In genomic region chr12:99390707-99391106, GRCh38 we compare ENCODE assay signal across 9 cellular contexts.
DNase-seq lines count a peak whose midpoint lies in the region; ATAC-seq and TF ChIP-seq lines count a peak whose summit lies in the region.
"Had no signal": no experiment of that assay in that cellular context is flagged by ENCODE, and none has a peak within 500 bp of the region (broad histone marks: within the 10 kb centered on the region; RNA-seq: fewer than 3 reads in every experiment).

No MANE protein-coding gene starts in this region.

- TF ChIP-seq POLR2A in IMR-90 (IDR thresholded peaks at IDR 0.05; ENCODE audit: low read depth, low read length) = no peak

- no peaks in the 10 kb centered on the region for H3K36me3 ChIP-seq in IMR-90 (ENCODE audit: control insufficient read depth, insufficient read depth, low read length)
- no peaks in the 10 kb centered on the region for H3K36me3 ChIP-seq in mammary epithelial cell (ENCODE audit: insufficient read depth, low read length)

- DNase-seq in NCI-H748 (lab: John Stamatoyannopoulos, UW; ENCODE audit: unreplicated experiment) = peak; percentile 6
- no peak for DNase-seq in NCI-H748 treated with DMSO at 0.1 percent for 48 hours (lab: John Stamatoyannopoulos, UW)
- no peak for DNase-seq in IMR-90
- DNase-seq in mammary epithelial cell = no peak
- no peak for DNase-seq in retinal pigment epithelial cell (ENCODE audit: low read depth)
- no peak for DNase-seq in HPDE6-E6E7 (ENCODE audit: extremely low spot score)
- DNase-seq in DMS153 treated with DMSO at 0.1 percent for 48 hours (lab: John Stamatoyannopoulos, UW; ENCODE audit: unreplicated experiment) = no peak
- DNase-seq: naive B cell had no signal

- no peaks in the 10 kb centered on the region for H3K79me1 ChIP-seq in IMR-90 (ENCODE audit: low read depth in 1 of 2, low read length in 2 of 2)

- H4K20me1 ChIP-seq in IMR-90 (ENCODE audit: insufficient read depth, low read length) (no peaks in the 10 kb centered on the region), mammary epithelial cell (ENCODE audit: insufficient read depth, low read length) (no peaks in the 10 kb centered on the region)

- CTCF ChIA-PET in IMR-90 (lab: Yijun Ruan, JAX) (interaction anchor here (0.8 kb wide), 1 partner anchor 25 kb away, joined by 3 read pairs; no protein-coding TSS in a partner anchor), mammary epithelial cell (lab: Charles Lee; ENCODE audit: low non-redundant PET) (no interaction called here)

- H3K4ac ChIP-seq in IMR-90 (ENCODE audit: low read depth, low read length) = no peak overlapping the region

- H4K91ac ChIP-seq in IMR-90 (ENCODE audit: insufficient read depth, low read depth, low read length) = no peak overlapping the region

- H2BK15ac ChIP-seq in IMR-90 (ENCODE audit: low read depth, low read length) = no peak overlapping the region

- H2BK20ac ChIP-seq in IMR-90 (ENCODE audit: low read depth, low read length) = no peak overlapping the region

- H3K4me1 ChIP-seq in IMR-90 (ENCODE audit: control insufficient read depth, insufficient read depth, low read length) (no peaks in the 10 kb centered on the region), mammary epithelial cell (ENCODE audit: insufficient read depth, low read length) (no peaks in the 10 kb centered on the region)

- no peak overlapping the region for H2AK9ac ChIP-seq in IMR-90 (replicated peaks; ENCODE audit: low read depth, low read length, poor library complexity)

- WGBS in IMR-90 (ENCODE audit: extremely low coverage in 2 of 2, insufficient read length in 1 of 2), 2 experiments = 53% methylated on average over 6 of the region's 7 CpGs; no CpG with 5 or more reads in 1 of the 2 experiments
- WGBS in mammary epithelial cell (ENCODE audit: low coverage, missing lambda C conversion rate) = 77% methylated on average over 7 of the region's 7 CpGs

- H3K23ac ChIP-seq in IMR-90 (ENCODE audit: low read depth, low read length) = no peak overlapping the region

- intact Hi-C loops in IMR-90 (cut with micrococcal nuclease) (no loop called here), mammary epithelial cell (cut with micrococcal nuclease) (no loop called here)

- no peaks in the 10 kb centered on the region for H3K79me2 ChIP-seq in mammary epithelial cell (ENCODE audit: insufficient read depth, low read length)

- H2BK5ac ChIP-seq in IMR-90 (ENCODE audit: low read depth, low read length, poor library complexity, severe bottlenecking) = no peak overlapping the region

- H2BK120ac ChIP-seq in IMR-90 (ENCODE audit: low read depth, low read length) = no peak overlapping the region

- no peak overlapping the region for H3K4me2 ChIP-seq in IMR-90 (ENCODE audit: low read depth, low read length)
- no peak overlapping the region for H3K4me2 ChIP-seq in mammary epithelial cell (ENCODE audit: insufficient read depth, low read depth, low read length)

- no peak overlapping the region for H3K18ac ChIP-seq in IMR-90 (ENCODE audit: low read depth, low read length)

- no peaks in the 10 kb centered on the region for H3K9me1 ChIP-seq in IMR-90 (ENCODE audit: insufficient read depth, low read length)

- no peak overlapping the region for H4K8ac ChIP-seq in IMR-90 (ENCODE audit: low read depth in 2 of 2, low read length in 2 of 2)

- BruUV-seq in IMR-90 (replicated peaks; lab: Mats Ljungman, UMichigan) = no TSS peak
- BruUV-seq in mammary epithelial cell (replicated peaks; lab: Mats Ljungman, UMichigan) = no TSS peak

- H3K9ac ChIP-seq in IMR-90 (ENCODE audit: low read depth, low read length) = no peak overlapping the region
- no peak overlapping the region for H3K9ac ChIP-seq in mammary epithelial cell (ENCODE audit: insufficient read depth, low read length)

- no peak overlapping the region for H2AFZ ChIP-seq in IMR-90 (replicated peaks; ENCODE audit: low read length, poor library complexity)
- H2AFZ ChIP-seq in mammary epithelial cell (ENCODE audit: low read depth, low read length) = no peak overlapping the region

- H3K4me3 ChIP-seq in IMR-90 (ENCODE audit: insufficient read depth, low read depth, low read length) (no peak overlapping the region), mammary epithelial cell (replicated peaks in 1 of 3; ENCODE audit: insufficient read depth in 1 of 3, low read depth in 2 of 3, low read length in 3 of 3) (no peak overlapping the region), retinal pigment epithelial cell (ENCODE audit: low read length) (no peak overlapping the region)

- TF ChIP-seq CTCF in IMR-90 (conservative IDR thresholded peaks at IDR 0.05; ENCODE audit: low read depth, low read length) = 0 out of 2 replicates have a peak, but pooled peaks have one; percentile 9
- peak; percentile 31 to 52 for TF ChIP-seq CTCF in mammary epithelial cell (conservative IDR thresholded peaks at IDR 0.05 in 1 of 2, IDR thresholded peaks at IDR 0.05 in 1 of 2; ENCODE audit: extremely low read depth in 1 of 2, insufficient read depth in 1 of 2, low read depth in 1 of 2, low read length in 2 of 2)
- TF ChIP-seq CTCF in retinal pigment epithelial cell (conservative IDR thresholded peaks at IDR 0.05; ENCODE audit: low read depth, low read length) = peak; percentile 58

- no peak overlapping the region for H3K14ac ChIP-seq in IMR-90 (replicated peaks; ENCODE audit: low read depth, low read length)

- H3K27me3 ChIP-seq in IMR-90 (ENCODE audit: control insufficient read depth, insufficient read depth, low read length) (no peaks in the 10 kb centered on the region), mammary epithelial cell (ENCODE audit: insufficient read depth, low read length) (peaks cover 3% of the 10 kb centered on the region)

- H3K9me3 ChIP-seq in IMR-90 (ENCODE audit: control insufficient read depth, insufficient read depth, low read length) = peaks cover 4% of the 10 kb centered on the region; the same call in 1 of the 2 replicates
- no peaks in the 10 kb centered on the region for H3K9me3 ChIP-seq in mammary epithelial cell (replicated peaks; ENCODE audit: insufficient read depth, low read length)

- no peak for ATAC-seq in IMR-90 (ENCODE audit: low read depth)
- no peak for ATAC-seq in HG03469 (IDR thresholded peaks at IDR 0.05; ENCODE audit: unreplicated experiment)

- H3K56ac ChIP-seq in IMR-90 (ENCODE audit: extremely low read depth, insufficient read depth, low read length) = no peak overlapping the region

- POLR2A ChIA-PET in IMR-90 (lab: Charles Lee; ENCODE audit: unreplicated experiment) = no interaction called here

- H3K27ac ChIP-seq in IMR-90 (ENCODE audit: insufficient read depth, low read length) = no peak overlapping the region
- H3K27ac ChIP-seq in mammary epithelial cell (ENCODE audit: insufficient read depth, low read depth, low read length) = no peak overlapping the region

- 0 out of 2 replicates have a peak, but pooled peaks have one; percentile 12 for TF ChIP-seq RAD21 in IMR-90 (IDR thresholded peaks at IDR 0.05; ENCODE audit: low read length)

- no peak overlapping the region for H2AK5ac ChIP-seq in IMR-90 (ENCODE audit: low read depth, low read length)

- dilution Hi-C loops in IMR-90 (cut with HindIII; ENCODE audit: low sequenced_read_pairs, unreplicated experiment) = no loop called here
- dilution Hi-C loops in mammary epithelial cell (cut with HindIII; ENCODE audit: low sequenced_read_pairs) = no loop called here

- in situ Hi-C loops in IMR-90 (cut with MboI; ENCODE audit: low sequenced_read_pairs) = no loop called here
- in situ Hi-C loops in mammary epithelial cell (cut with MboI; ENCODE audit: low sequenced_read_pairs in 2 of 2) = no loop called here

- no peak overlapping the region for H4K5ac ChIP-seq in IMR-90 (ENCODE audit: low read depth, low read length)

TF ChIP-seq in IMR-90, 13 proteins besides CTCF, POLR2A, EP300 and RAD21:
- TF ChIP-seq CEBPB (IDR thresholded peaks at IDR 0.05; ENCODE audit: low read depth, low read length) = no peak
- TF ChIP-seq MAFK (IDR thresholded peaks at IDR 0.05; ENCODE audit: low read depth, low read length) = no peak
- no peak for TF ChIP-seq FOS (IDR thresholded peaks at IDR 0.05; ENCODE audit: low read depth, low read length)
- TF ChIP-seq RFX5 (IDR thresholded peaks at IDR 0.05; ENCODE audit: low read depth, low read length) = no peak
- TF ChIP-seq USF2 (IDR thresholded peaks at IDR 0.05; ENCODE audit: low read depth, low read length) = no peak
- TF ChIP-seq MXI1 (IDR thresholded peaks at IDR 0.05; ENCODE audit: borderline replicate concordance, low read depth, low read length) = no peak
- TF ChIP-seq MAZ (IDR thresholded peaks at IDR 0.05; ENCODE audit: borderline replicate concordance, low read depth, low read length) = no peak
- TF ChIP-seq NFE2L2 (IDR thresholded peaks at IDR 0.05; ENCODE audit: low read depth, low read length) = no peak
- no peak for TF ChIP-seq SMC3 (IDR thresholded peaks at IDR 0.05; ENCODE audit: low read depth, low read length)
- TF ChIP-seq BHLHE40 (IDR thresholded peaks at IDR 0.05; ENCODE audit: low read depth, low read length) = no peak
- no peak for TF ChIP-seq RCOR1 (IDR thresholded peaks at IDR 0.05; ENCODE audit: insufficient replicate concordance, low read length)
- no peak for TF ChIP-seq CHD1 (IDR thresholded peaks at IDR 0.05; ENCODE audit: low read depth, low read length)
- TF ChIP-seq ELK1 (IDR thresholded peaks at IDR 0.05; ENCODE audit: borderline replicate concordance, low read depth, low read length) = no peak
